ENCODE assay signal across 29 cellular contexts in the genomic region with DNA sequence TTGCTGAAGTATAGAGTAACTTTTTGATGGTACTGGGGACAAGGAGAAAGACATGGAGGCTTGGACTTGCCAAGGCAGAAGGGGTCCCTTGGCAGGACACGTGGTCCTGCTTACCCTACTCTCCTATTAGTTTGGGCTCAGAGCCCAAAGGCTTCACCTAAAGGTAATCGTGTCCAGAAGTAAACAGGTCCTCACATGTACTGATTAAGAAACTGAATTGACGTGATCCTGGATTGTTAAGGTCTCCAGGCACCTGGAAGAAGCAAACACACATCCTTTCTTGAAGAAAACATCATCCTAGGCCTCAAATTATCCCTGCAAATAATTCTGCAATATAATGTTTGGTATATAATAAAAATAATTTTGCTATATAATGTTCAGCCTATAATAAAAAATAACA.
"Had no signal": no experiment of that assay in that cellular context is flagged by ENCODE, and none has a peak within 500 bp of the region (broad histone marks: within the 10 kb centered on the region; RNA-seq: fewer than 3 reads in every experiment).

No MANE protein-coding gene starts in this region.

- H2AFZ ChIP-seq: hepatocyte, neural progenitor cell, parathyroid adenoma had no signal

- H3K4me3 ChIP-seq: dorsolateral prefrontal cortex, gastroesophageal sphincter, heart left ventricle, hepatocyte, left lung, neural progenitor cell, prostate gland, right atrium auricular region, smooth muscle cell, suprapubic skin, transverse colon, upper lobe of right lung, uterus had no signal

- DNase-seq: dorsolateral prefrontal cortex; effector CD4-positive, alpha-beta T cell; foreskin fibroblast; heart left ventricle; left cardiac atrium; left lung; mesendoderm; midbrain; naive thymus-derived CD4-positive, alpha-beta T cell; stimulated activated CD4-positive, alpha-beta T cell treated with anti-CD3 and anti-CD28 coated beads, Interleukin-12 subunit alpha, Interleukin-12 subunit beta, amount 100 ng/mL, for 4 hours; stimulated activated CD4-positive, alpha-beta T cell treated with anti-CD3 and anti-CD28 coated beads, Interleukin-1b, Interleukin-23, amount 100 ng/mL, for 48 hours; stimulated activated CD4-positive, alpha-beta T cell treated with anti-CD3 and anti-CD28 coated beads, Interleukin-4, amount 100 ng/mL, for 1 hour; stimulated activated CD8-positive, alpha-beta memory T cell treated with anti-CD3 and anti-CD28 coated beads, Interleukin-4, amount 100 ng/mL, for 48 hours; stimulated activated naive CD4-positive, alpha-beta T cell; stimulated activated naive CD8-positive, alpha-beta T cell treated with anti-CD3 and anti-CD28 coated beads, Interleukin-15, amount 100 ng/mL, for 72 hours; transverse colon; upper lobe of right lung; uterus had no signal

- H3K4me2 ChIP-seq: hepatocyte, neural progenitor cell, smooth muscle cell had no signal

- H3K36me3 ChIP-seq: neural progenitor cell, transverse colon, uterus had no signal

- H3K79me2 ChIP-seq: hepatocyte, parathyroid adenoma had no signal

- H3K27ac ChIP-seq: dorsolateral prefrontal cortex, epithelial cell of prostate, gastroesophageal sphincter, heart left ventricle, hepatocyte, left lung, neural progenitor cell, parathyroid adenoma, prostate gland, right atrium auricular region, suprapubic skin, transverse colon, upper lobe of right lung, uterus had no signal

- H3K9ac ChIP-seq: neural progenitor cell, parathyroid adenoma had no signal

- H3K4me1 ChIP-seq: neural progenitor cell, parathyroid adenoma, right atrium auricular region, upper lobe of right lung had no signal

- ATAC-seq: esophagus mucosa; gastroesophageal sphincter; heart left ventricle; left cardiac atrium; left lung; naive thymus-derived CD4-positive, alpha-beta T cell; sciatic nerve; stimulated activated naive CD8-positive, alpha-beta T cell treated with anti-CD3 and anti-CD28 coated beads, Interleukin-15, amount 100 ng/mL, for 72 hours; upper lobe of right lung had no signal

- H3K27me3 ChIP-seq: dorsolateral prefrontal cortex, gastroesophageal sphincter, heart left ventricle, hepatocyte, left lung, neural progenitor cell, right atrium auricular region, suprapubic skin, transverse colon, upper lobe of right lung, uterus had no signal

- H3K9me3 ChIP-seq: gastroesophageal sphincter, heart left ventricle, left lung, prostate gland, right atrium auricular region, suprapubic skin, transverse colon, upper lobe of right lung, uterus had no signal
